Comparison of ENCODE assay signal across 1 cellular context in the genomic region with DNA sequence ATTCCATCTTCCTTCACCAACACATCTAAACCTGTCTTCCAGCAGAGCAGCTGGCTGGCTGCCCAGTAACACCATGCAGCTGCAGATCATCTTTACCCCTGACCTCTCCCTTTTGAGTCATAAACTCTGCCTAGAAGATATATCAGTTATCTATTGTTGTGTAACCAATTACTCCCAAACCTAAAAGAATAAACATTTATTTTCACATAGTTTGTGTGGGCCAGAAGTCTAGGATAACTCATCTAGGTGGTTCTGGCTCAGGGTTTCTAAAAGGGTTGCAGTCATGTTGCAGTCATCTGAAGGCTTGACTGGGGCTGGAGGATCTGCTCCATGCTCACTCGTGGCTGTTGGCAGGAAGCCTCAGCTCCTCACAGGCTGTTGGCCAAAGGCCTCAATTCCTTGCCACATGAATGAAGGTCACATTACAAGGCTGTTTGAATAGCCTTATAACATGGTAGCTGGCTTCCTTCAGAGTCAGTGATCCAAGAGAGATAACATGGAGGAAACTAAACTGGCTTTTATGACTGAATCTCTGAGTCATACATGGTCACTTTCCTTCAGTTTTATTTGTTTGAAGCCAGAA.
TF ChIP-seq lines count a peak whose summit lies in the region.

No MANE protein-coding gene starts in this region.

TF ChIP-seq in K562, 482 proteins besides CTCF, POLR2A, EP300 and RAD21 (continued from another document and continues in another):
- TF ChIP-seq ZNF639 (CRISPR knock-in tag; conservative IDR thresholded peaks at IDR 0.05 in 1 of 2, IDR thresholded peaks at IDR 0.05 in 1 of 2) = peak in 1 of 2 experiments; percentile 47; a peak in 1 of 4 replicates
- TF ChIP-seq, protein P1, sequence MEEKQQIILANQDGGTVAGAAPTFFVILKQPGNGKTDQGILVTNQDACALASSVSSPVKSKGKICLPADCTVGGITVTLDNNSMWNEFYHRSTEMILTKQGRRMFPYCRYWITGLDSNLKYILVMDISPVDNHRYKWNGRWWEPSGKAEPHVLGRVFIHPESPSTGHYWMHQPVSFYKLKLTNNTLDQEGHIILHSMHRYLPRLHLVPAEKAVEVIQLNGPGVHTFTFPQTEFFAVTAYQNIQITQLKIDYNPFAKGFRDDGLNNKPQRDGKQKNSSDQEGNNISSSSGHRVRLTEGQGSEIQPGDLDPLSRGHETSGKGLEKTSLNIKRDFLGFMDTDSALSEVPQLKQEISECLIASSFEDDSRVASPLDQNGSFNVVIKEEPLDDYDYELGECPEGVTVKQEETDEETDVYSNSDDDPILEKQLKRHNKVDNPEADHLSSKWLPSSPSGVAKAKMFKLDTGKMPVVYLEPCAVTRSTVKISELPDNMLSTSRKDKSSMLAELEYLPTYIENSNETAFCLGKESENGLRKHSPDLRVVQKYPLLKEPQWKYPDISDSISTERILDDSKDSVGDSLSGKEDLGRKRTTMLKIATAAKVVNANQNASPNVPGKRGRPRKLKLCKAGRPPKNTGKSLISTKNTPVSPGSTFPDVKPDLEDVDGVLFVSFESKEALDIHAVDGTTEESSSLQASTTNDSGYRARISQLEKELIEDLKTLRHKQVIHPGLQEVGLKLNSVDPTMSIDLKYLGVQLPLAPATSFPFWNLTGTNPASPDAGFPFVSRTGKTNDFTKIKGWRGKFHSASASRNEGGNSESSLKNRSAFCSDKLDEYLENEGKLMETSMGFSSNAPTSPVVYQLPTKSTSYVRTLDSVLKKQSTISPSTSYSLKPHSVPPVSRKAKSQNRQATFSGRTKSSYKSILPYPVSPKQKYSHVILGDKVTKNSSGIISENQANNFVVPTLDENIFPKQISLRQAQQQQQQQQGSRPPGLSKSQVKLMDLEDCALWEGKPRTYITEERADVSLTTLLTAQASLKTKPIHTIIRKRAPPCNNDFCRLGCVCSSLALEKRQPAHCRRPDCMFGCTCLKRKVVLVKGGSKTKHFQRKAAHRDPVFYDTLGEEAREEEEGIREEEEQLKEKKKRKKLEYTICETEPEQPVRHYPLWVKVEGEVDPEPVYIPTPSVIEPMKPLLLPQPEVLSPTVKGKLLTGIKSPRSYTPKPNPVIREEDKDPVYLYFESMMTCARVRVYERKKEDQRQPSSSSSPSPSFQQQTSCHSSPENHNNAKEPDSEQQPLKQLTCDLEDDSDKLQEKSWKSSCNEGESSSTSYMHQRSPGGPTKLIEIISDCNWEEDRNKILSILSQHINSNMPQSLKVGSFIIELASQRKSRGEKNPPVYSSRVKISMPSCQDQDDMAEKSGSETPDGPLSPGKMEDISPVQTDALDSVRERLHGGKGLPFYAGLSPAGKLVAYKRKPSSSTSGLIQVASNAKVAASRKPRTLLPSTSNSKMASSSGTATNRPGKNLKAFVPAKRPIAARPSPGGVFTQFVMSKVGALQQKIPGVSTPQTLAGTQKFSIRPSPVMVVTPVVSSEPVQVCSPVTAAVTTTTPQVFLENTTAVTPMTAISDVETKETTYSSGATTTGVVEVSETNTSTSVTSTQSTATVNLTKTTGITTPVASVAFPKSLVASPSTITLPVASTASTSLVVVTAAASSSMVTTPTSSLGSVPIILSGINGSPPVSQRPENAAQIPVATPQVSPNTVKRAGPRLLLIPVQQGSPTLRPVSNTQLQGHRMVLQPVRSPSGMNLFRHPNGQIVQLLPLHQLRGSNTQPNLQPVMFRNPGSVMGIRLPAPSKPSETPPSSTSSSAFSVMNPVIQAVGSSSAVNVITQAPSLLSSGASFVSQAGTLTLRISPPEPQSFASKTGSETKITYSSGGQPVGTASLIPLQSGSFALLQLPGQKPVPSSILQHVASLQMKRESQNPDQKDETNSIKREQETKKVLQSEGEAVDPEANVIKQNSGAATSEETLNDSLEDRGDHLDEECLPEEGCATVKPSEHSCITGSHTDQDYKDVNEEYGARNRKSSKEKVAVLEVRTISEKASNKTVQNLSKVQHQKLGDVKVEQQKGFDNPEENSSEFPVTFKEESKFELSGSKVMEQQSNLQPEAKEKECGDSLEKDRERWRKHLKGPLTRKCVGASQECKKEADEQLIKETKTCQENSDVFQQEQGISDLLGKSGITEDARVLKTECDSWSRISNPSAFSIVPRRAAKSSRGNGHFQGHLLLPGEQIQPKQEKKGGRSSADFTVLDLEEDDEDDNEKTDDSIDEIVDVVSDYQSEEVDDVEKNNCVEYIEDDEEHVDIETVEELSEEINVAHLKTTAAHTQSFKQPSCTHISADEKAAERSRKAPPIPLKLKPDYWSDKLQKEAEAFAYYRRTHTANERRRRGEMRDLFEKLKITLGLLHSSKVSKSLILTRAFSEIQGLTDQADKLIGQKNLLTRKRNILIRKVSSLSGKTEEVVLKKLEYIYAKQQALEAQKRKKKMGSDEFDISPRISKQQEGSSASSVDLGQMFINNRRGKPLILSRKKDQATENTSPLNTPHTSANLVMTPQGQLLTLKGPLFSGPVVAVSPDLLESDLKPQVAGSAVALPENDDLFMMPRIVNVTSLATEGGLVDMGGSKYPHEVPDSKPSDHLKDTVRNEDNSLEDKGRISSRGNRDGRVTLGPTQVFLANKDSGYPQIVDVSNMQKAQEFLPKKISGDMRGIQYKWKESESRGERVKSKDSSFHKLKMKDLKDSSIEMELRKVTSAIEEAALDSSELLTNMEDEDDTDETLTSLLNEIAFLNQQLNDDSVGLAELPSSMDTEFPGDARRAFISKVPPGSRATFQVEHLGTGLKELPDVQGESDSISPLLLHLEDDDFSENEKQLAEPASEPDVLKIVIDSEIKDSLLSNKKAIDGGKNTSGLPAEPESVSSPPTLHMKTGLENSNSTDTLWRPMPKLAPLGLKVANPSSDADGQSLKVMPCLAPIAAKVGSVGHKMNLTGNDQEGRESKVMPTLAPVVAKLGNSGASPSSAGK (IDR thresholded peaks at IDR 0.05) = peak; percentile 20; the same call in 1 of the 2 replicates
- TF ChIP-seq ZFP36 (IDR thresholded peaks at IDR 0.05; ENCODE audit: low read depth, low read length, partially characterized antibody) = peak; percentile 42
- TF ChIP-seq MNT (conservative IDR thresholded peaks at IDR 0.05) = 0 out of 4 replicates have a peak, but pooled peaks of 1 of the 2 experiments have one; percentile 28
- TF ChIP-seq CBX3 (IDR thresholded peaks at IDR 0.05; ENCODE audit: borderline replicate concordance in 1 of 2, low read length in 2 of 2) = peak in 1 of 2 experiments; percentile 79; a peak in 1 of 3 replicates
- TF ChIP-seq MYBL2 (IDR thresholded peaks at IDR 0.05; ENCODE audit: low read depth) = peak; percentile 39; the same call in 1 of the 2 replicates
- TF ChIP-seq MYBL2 (CRISPR knock-in tag; IDR thresholded peaks at IDR 0.05; ENCODE audit: borderline replicate concordance) = no peak
- TF ChIP-seq JUN (IDR thresholded peaks at IDR 0.05; ENCODE audit: borderline replicate concordance, low read depth, low read length) = 0 out of 2 replicates have a peak, but pooled peaks have one; percentile 24
- TF ChIP-seq JUN (CRISPR knock-in tag; IDR thresholded peaks at IDR 0.05; ENCODE audit: borderline replicate concordance) = no peak
- 0 out of 2 replicates have a peak, but pooled peaks have one; percentile 34 for TF ChIP-seq TRIM28 (IDR thresholded peaks at IDR 0.05)
- peak; percentile 82 for TF ChIP-seq NFIC (IDR thresholded peaks at IDR 0.05)
- peak; percentile 95 for TF ChIP-seq FOSL1 (tag; conservative IDR thresholded peaks at IDR 0.05)
- peak; percentile 31 to 68; a peak in 2 of 4 replicates for TF ChIP-seq TRIM24 (IDR thresholded peaks at IDR 0.05)
- TF ChIP-seq, protein P2, sequence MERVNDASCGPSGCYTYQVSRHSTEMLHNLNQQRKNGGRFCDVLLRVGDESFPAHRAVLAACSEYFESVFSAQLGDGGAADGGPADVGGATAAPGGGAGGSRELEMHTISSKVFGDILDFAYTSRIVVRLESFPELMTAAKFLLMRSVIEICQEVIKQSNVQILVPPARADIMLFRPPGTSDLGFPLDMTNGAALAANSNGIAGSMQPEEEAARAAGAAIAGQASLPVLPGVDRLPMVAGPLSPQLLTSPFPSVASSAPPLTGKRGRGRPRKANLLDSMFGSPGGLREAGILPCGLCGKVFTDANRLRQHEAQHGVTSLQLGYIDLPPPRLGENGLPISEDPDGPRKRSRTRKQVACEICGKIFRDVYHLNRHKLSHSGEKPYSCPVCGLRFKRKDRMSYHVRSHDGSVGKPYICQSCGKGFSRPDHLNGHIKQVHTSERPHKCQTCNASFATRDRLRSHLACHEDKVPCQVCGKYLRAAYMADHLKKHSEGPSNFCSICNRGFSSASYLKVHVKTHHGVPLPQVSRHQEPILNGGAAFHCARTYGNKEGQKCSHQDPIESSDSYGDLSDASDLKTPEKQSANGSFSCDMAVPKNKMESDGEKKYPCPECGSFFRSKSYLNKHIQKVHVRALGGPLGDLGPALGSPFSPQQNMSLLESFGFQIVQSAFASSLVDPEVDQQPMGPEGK (CRISPR knock-in tag; IDR thresholded peaks at IDR 0.05; ENCODE audit: borderline replicate concordance) = no peak
- TF ChIP-seq, protein P3, sequence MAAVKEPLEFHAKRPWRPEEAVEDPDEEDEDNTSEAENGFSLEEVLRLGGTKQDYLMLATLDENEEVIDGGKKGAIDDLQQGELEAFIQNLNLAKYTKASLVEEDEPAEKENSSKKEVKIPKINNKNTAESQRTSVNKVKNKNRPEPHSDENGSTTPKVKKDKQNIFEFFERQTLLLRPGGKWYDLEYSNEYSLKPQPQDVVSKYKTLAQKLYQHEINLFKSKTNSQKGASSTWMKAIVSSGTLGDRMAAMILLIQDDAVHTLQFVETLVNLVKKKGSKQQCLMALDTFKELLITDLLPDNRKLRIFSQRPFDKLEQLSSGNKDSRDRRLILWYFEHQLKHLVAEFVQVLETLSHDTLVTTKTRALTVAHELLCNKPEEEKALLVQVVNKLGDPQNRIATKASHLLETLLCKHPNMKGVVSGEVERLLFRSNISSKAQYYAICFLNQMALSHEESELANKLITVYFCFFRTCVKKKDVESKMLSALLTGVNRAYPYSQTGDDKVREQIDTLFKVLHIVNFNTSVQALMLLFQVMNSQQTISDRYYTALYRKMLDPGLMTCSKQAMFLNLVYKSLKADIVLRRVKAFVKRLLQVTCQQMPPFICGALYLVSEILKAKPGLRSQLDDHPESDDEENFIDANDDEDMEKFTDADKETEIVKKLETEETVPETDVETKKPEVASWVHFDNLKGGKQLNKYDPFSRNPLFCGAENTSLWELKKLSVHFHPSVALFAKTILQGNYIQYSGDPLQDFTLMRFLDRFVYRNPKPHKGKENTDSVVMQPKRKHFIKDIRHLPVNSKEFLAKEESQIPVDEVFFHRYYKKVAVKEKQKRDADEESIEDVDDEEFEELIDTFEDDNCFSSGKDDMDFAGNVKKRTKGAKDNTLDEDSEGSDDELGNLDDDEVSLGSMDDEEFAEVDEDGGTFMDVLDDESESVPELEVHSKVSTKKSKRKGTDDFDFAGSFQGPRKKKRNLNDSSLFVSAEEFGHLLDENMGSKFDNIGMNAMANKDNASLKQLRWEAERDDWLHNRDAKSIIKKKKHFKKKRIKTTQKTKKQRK (IDR thresholded peaks at IDR 0.05; ENCODE audit: borderline replicate concordance, low read depth, low read length) = no peak
- 0 out of 4 replicates have a peak, but pooled peaks of 1 of the 2 experiments have one; percentile 33 for TF ChIP-seq MAZ (CRISPR knock-in tag; conservative IDR thresholded peaks at IDR 0.05 in 1 of 2, IDR thresholded peaks at IDR 0.05 in 1 of 2)
- peak; percentile 43; the same call in 1 of the 2 replicates for TF ChIP-seq ZNF644 (tag; IDR thresholded peaks at IDR 0.05; ENCODE audit: low read depth)
- TF ChIP-seq KLF13 (tag; IDR thresholded peaks at IDR 0.05; ENCODE audit: borderline replicate concordance, low read depth) = no peak
- TF ChIP-seq TCF7 (IDR thresholded peaks at IDR 0.05; ENCODE audit: borderline replicate concordance) = 0 out of 2 replicates have a peak, but pooled peaks have one; percentile 19
- TF ChIP-seq CC2D1A (IDR thresholded peaks at IDR 0.05) = 0 out of 2 replicates have a peak, but pooled peaks have one; percentile 31
- TF ChIP-seq CBFA2T2 (conservative IDR thresholded peaks at IDR 0.05) = peak; percentile 11; the same call in 1 of the 2 replicates
- TF ChIP-seq ZNF707 (CRISPR knock-in tag; conservative IDR thresholded peaks at IDR 0.05) = no peak
- TF ChIP-seq, protein P4, sequence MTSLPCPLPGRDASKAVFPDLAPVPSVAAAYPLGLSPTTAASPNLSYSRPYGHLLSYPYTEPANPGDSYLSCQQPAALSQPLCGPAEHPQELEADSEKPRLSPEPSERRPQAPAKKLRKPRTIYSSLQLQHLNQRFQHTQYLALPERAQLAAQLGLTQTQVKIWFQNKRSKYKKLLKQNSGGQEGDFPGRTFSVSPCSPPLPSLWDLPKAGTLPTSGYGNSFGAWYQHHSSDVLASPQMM (CRISPR knock-in tag; IDR thresholded peaks at IDR 0.05) = no peak
- no peak for TF ChIP-seq ILK (tag; IDR thresholded peaks at IDR 0.05; ENCODE audit: borderline replicate concordance, low read depth)
- peak; percentile 49 for TF ChIP-seq ARID1B (IDR thresholded peaks at IDR 0.05)
- TF ChIP-seq CBX1 (IDR thresholded peaks at IDR 0.05; ENCODE audit: low read depth) = peak; percentile 64; the same call in 1 of the 2 replicates
- peak; percentile 49 for TF ChIP-seq DPF2 (IDR thresholded peaks at IDR 0.05)
- TF ChIP-seq NR0B1 (IDR thresholded peaks at IDR 0.05; ENCODE audit: partially characterized antibody) = no peak
